ENCODE assay signal across 26 cellular contexts in genomic region chr6:30801950-30802349, GRCh38.
"Had no signal": no experiment of that assay in that cellular context is flagged by ENCODE, and none has a peak within 500 bp of the region (broad histone marks: within the 10 kb centered on the region; RNA-seq: fewer than 3 reads in every experiment).

No MANE protein-coding gene starts in this region.

- ATAC-seq: gastroesophageal sphincter; stimulated activated naive B cell treated with anti-CD40 and anti-IgM and Interleukin-4, amounts not matched to agents 10 μg/mL and 1 μg/mL and 100 μg/mL, for 72 hours; T-helper 17 cell had no signal

- H3K27me3 Mint-ChIP-seq: T-helper 17 cell, type B pancreatic cell had no signal

- H3K27ac ChIP-seq: brain microvascular endothelial cell had no signal

- H3K27ac Mint-ChIP-seq: activated CD4-positive, alpha-beta memory T cell treated with anti-CD3 and anti-CD28 coated beads, Interleukin-2, amount 10 ng/mL, durations not matched to agents 7 days and 5 days; activated naive CD4-positive, alpha-beta T cell treated with anti-CD3 and anti-CD28 coated beads, Interleukin-2, amount 10 ng/mL, durations not matched to agents 7 days and 5 days; activated T-helper 2 cell treated with anti-CD3 and anti-CD28 coated beads, Interferon-gamma antibody, Interleukin-2, Interleukin-4, amounts not matched to agents 10 μg/mL and 5 μg/mL and 100 μg/mL, durations not matched to agents 14 hours and 24 hours and 36 hours; natural killer cell; stimulated activated naive B cell treated with anti-CD40 and anti-IgM and Interleukin-4, amounts not matched to agents 10 μg/mL and 1 μg/mL and 100 μg/mL, for 72 hours; T-helper 17 cell had no signal

- H3K27me3 ChIP-seq: ascending aorta, brain microvascular endothelial cell, esophagus squamous epithelium, gastroesophageal sphincter, vagina had no signal

- H3K4me3 Mint-ChIP-seq: activated CD4-positive, alpha-beta memory T cell treated with anti-CD3 and anti-CD28 coated beads, Interleukin-2, amount 10 ng/mL, durations not matched to agents 7 days and 5 days; activated naive CD4-positive, alpha-beta T cell treated with anti-CD3 and anti-CD28 coated beads, Interleukin-2, amount 10 ng/mL, durations not matched to agents 7 days and 5 days; natural killer cell; stimulated activated naive B cell treated with anti-CD40 and anti-IgM and Interleukin-4, amounts not matched to agents 10 μg/mL and 1 μg/mL and 100 μg/mL, for 72 hours; T-helper 17 cell; type B pancreatic cell had no signal

- H3K36me3 ChIP-seq: ascending aorta, brain microvascular endothelial cell, esophagus squamous epithelium, gastroesophageal sphincter, left ventricle myocardium inferior, vagina had no signal

- DNase-seq: activated CD4-positive, alpha-beta memory T cell treated with anti-CD3 and anti-CD28 coated beads, Interleukin-2, amount 10 ng/mL, durations not matched to agents 7 days and 5 days; activated CD4-positive, alpha-beta T cell treated with anti-CD3 and anti-CD28 coated beads for 48 hours; activated naive CD4-positive, alpha-beta T cell treated with anti-CD3 and anti-CD28 coated beads, Interleukin-2, amount 10 ng/mL, durations not matched to agents 7 days and 5 days; activated T-cell treated with anti-CD3 and anti-CD28 coated beads, Interleukin-2, amount 50 U/mL, for 1 hour; brain microvascular endothelial cell; caudate nucleus; dermis blood vessel endothelial cell; effector memory CD4-positive, alpha-beta T cell; esophagus squamous epithelium; head of caudate nucleus; hypothalamus; left ventricle myocardium inferior; midbrain; natural killer cell; occipital lobe; retina; stimulated activated CD4-positive, alpha-beta T cell treated with anti-CD3 and anti-CD28 coated beads, Interleukin-2, amount 100 ng/mL, for 48 hours; stimulated activated CD8-positive, alpha-beta memory T cell treated with anti-CD3 and anti-CD28 coated beads, Interleukin-4, amount 100 ng/mL, for 48 hours; stimulated activated naive B cell treated with anti-CD40 and anti-IgM and Interleukin-4, amounts not matched to agents 10 μg/mL and 1 μg/mL and 100 μg/mL, for 72 hours; SW 1271; T-helper 17 cell had no signal

- H3K36me3 Mint-ChIP-seq: natural killer cell; stimulated activated naive B cell treated with anti-CD40 and anti-IgM and Interleukin-4, amounts not matched to agents 10 μg/mL and 1 μg/mL and 100 μg/mL, for 72 hours; type B pancreatic cell had no signal

- H3K4me3 ChIP-seq: ascending aorta, esophagus squamous epithelium, gastroesophageal sphincter, left ventricle myocardium inferior, vagina had no signal

- H3K9me3 ChIP-seq: ascending aorta, esophagus squamous epithelium, gastroesophageal sphincter, left ventricle myocardium inferior, vagina had no signal

- H3K9me3 Mint-ChIP-seq: activated CD4-positive, alpha-beta memory T cell treated with anti-CD3 and anti-CD28 coated beads, Interleukin-2, amount 10 ng/mL, durations not matched to agents 7 days and 5 days; activated T-helper 2 cell treated with anti-CD3 and anti-CD28 coated beads, Interferon-gamma antibody, Interleukin-2, Interleukin-4, amounts not matched to agents 10 μg/mL and 5 μg/mL and 100 μg/mL, durations not matched to agents 14 hours and 24 hours and 36 hours; natural killer cell; type B pancreatic cell had no signal
